In genomic region chr1:207852576-207853371, GRCh38 we compare ENCODE assay signal across 15 cellular contexts. TPM values are rescaled to one million over a fixed set of nuclear protein-coding genes. Genes with fewer than 3 reads are reported as not detected.
DNase-seq lines count a peak whose midpoint lies in the region; ATAC-seq and TF ChIP-seq lines count a peak whose summit lies in the region.
"Had no signal": no experiment of that assay in that cellular context is flagged by ENCODE, and none has a peak within 500 bp of the region (broad histone marks: within the 10 kb centered on the region; RNA-seq: fewer than 3 reads in every experiment).

No MANE protein-coding gene starts in this region.

- H3K4me2 ChIP-seq in mammary epithelial cell (ENCODE audit: insufficient read depth, low read depth, low read length), result no peak overlapping the region

- H3K27me3 ChIP-seq in mammary epithelial cell (ENCODE audit: insufficient read depth, low read length), result no peaks in the 10 kb centered on the region
- no peaks in the 10 kb centered on the region for H3K27me3 ChIP-seq in muscle layer of duodenum (ENCODE audit: low read depth, low read length)
- no peaks in the 10 kb centered on the region for H3K27me3 ChIP-seq in transverse colon
- no peaks in the 10 kb centered on the region for H3K27me3 ChIP-seq in brain microvascular endothelial cell (replicated peaks)
- H3K27me3 ChIP-seq: left lung had no signal

- peak overlapping the region; percentile 29 for H3K27ac Mint-ChIP-seq in MCF 10A (ENCODE audit: low read depth, unreplicated experiment)
- H3K27ac Mint-ChIP-seq in activated CD8-positive, alpha-beta memory T cell treated with anti-CD3 and anti-CD28 coated beads, Interleukin-2, amount 10 ng/mL, durations not matched to agents 7 days and 5 days, result no peak overlapping the region
- H3K27ac Mint-ChIP-seq: stimulated activated naive CD8-positive, alpha-beta T cell treated with anti-CD3 and anti-CD28 coated beads, Interleukin-15, Interleukin-2, amounts not matched to agents 100 ng/mL and 50 ng/mL, for 24 hours had no signal

- H3K27ac ChIP-seq in mammary epithelial cell (ENCODE audit: insufficient read depth, low read depth, low read length) (no peak overlapping the region), muscle layer of duodenum (ENCODE audit: low read length) (peak overlapping the region; percentile 7), transverse colon (peak overlapping the region in 3 of 4 donors; percentile 30 to 39 (median 31)), brain microvascular endothelial cell (no peak overlapping the region)

- H3K36me3 ChIP-seq in mammary epithelial cell (ENCODE audit: insufficient read depth, low read length) (peaks cover 8% of the 10 kb centered on the region), muscle layer of duodenum (ENCODE audit: control insufficient read depth in 1 of 2, insufficient read depth in 2 of 2, low read length in 2 of 2) (peaks cover 0 to 4% of the 10 kb centered on the region in 2 donors), transverse colon (no peaks in the 10 kb centered on the region), brain microvascular endothelial cell (replicated peaks) (no peaks in the 10 kb centered on the region)

- TF ChIP-seq EP300 in transverse colon (IDR thresholded peaks at IDR 0.05; ENCODE audit: low read depth), result no peak

- CTCF ChIA-PET in MCF 10A (lab: Yijun Ruan, JAX) (interaction anchor here (0.6 to 3.6 kb wide), 7 partner anchors 15 to 1761 kb away, joined by 3 to 34 read pairs (median 4); no protein-coding TSS in a partner anchor), mammary epithelial cell (lab: Charles Lee; ENCODE audit: low non-redundant PET) (interaction anchor here (0.6 kb wide), 1 partner anchor 16 kb away, joined by 3 read pairs; no protein-coding TSS in a partner anchor)
- CTCF ChIA-PET in activated CD8-positive, alpha-beta memory T cell treated with anti-CD3 and anti-CD28 coated beads, Interleukin-2, amount 10 ng/mL, durations not matched to agents 7 days and 5 days (lab: Charles Lee), result interaction anchor here (0.9 kb wide), 1 partner anchor 9 kb away, joined by 6 read pairs; no protein-coding TSS in a partner anchor

- ATAC-seq in activated CD8-positive, alpha-beta memory T cell treated with anti-CD3 and anti-CD28 coated beads, Interleukin-2, amount 10 ng/mL, durations not matched to agents 7 days and 5 days, result no peak
- ATAC-seq in GM21619 (IDR thresholded peaks at IDR 0.05; ENCODE audit: unreplicated experiment), result no peak

- no peak overlapping the region for H3K4me3 Mint-ChIP-seq in MCF 10A (ENCODE audit: unreplicated experiment)
- H3K4me3 Mint-ChIP-seq in activated CD8-positive, alpha-beta memory T cell treated with anti-CD3 and anti-CD28 coated beads, Interleukin-2, amount 10 ng/mL, durations not matched to agents 7 days and 5 days, result no peak overlapping the region
- H3K4me3 Mint-ChIP-seq: neural crest cell; stimulated activated naive CD8-positive, alpha-beta T cell treated with anti-CD3 and anti-CD28 coated beads, Interleukin-15, Interleukin-2, amounts not matched to agents 100 ng/mL and 50 ng/mL, for 24 hours had no signal

- BruUV-seq in MCF 10A (replicated peaks; lab: Mats Ljungman, UMichigan), result no TSS peak
- no TSS peak for BruUV-seq in mammary epithelial cell (replicated peaks; lab: Mats Ljungman, UMichigan)

- no peak for DNase-seq in MCF 10A (ENCODE audit: unreplicated experiment)
- DNase-seq in mammary epithelial cell, result no peak
- peak; percentile 11 for DNase-seq in activated CD8-positive, alpha-beta memory T cell treated with anti-CD3 and anti-CD28 coated beads, Interleukin-2, amount 10 ng/mL, durations not matched to agents 7 days and 5 days
- no peak for DNase-seq in transverse colon
- DNase-seq in iPS-NIHi11 (ENCODE audit: low spot score), result no peak
- DNase-seq in brain microvascular endothelial cell, result no peak
- DNase-seq: HCEC 1CT, hypothalamus, left lung, NCI-H1436 treated with DMSO at 0.1 percent for 48 hours, NCI-H446 had no signal

- H3K4me1 ChIP-seq in mammary epithelial cell (ENCODE audit: insufficient read depth, low read length), result peaks cover 22% of the 10 kb centered on the region
- peaks cover 20 to 63% of the 10 kb centered on the region in 2 donors for H3K4me1 ChIP-seq in muscle layer of duodenum (ENCODE audit: control insufficient read depth in 1 of 2, insufficient read depth in 2 of 2, low read length in 2 of 2)
- H3K4me1 ChIP-seq in transverse colon, result peaks cover 16 to 66% (median 42%) of the 10 kb centered on the region in 4 donors

- H3K27me3 Mint-ChIP-seq in MCF 10A (ENCODE audit: insufficient read depth, unreplicated experiment), result no peaks in the 10 kb centered on the region
- H3K27me3 Mint-ChIP-seq in activated CD8-positive, alpha-beta memory T cell treated with anti-CD3 and anti-CD28 coated beads, Interleukin-2, amount 10 ng/mL, durations not matched to agents 7 days and 5 days, result no peaks in the 10 kb centered on the region
- H3K27me3 Mint-ChIP-seq: stimulated activated naive CD8-positive, alpha-beta T cell treated with anti-CD3 and anti-CD28 coated beads, Interleukin-15, Interleukin-2, amounts not matched to agents 100 ng/mL and 50 ng/mL, for 24 hours had no signal

- no peak for TF ChIP-seq POLR2A in transverse colon (IDR thresholded peaks at IDR 0.05)

- H3K9me3 Mint-ChIP-seq in MCF 10A (ENCODE audit: unreplicated experiment), result no peaks in the 10 kb centered on the region
- no peaks in the 10 kb centered on the region for H3K9me3 Mint-ChIP-seq in activated CD8-positive, alpha-beta memory T cell treated with anti-CD3 and anti-CD28 coated beads, Interleukin-2, amount 10 ng/mL, durations not matched to agents 7 days and 5 days (ENCODE audit: low read depth)
- H3K9me3 Mint-ChIP-seq: neural crest cell; stimulated activated naive CD8-positive, alpha-beta T cell treated with anti-CD3 and anti-CD28 coated beads, Interleukin-15, Interleukin-2, amounts not matched to agents 100 ng/mL and 50 ng/mL, for 24 hours had no signal

- peaks cover 45% of the 10 kb centered on the region for H3K36me3 Mint-ChIP-seq in MCF 10A (ENCODE audit: insufficient read depth, unreplicated experiment)
- H3K36me3 Mint-ChIP-seq in activated CD8-positive, alpha-beta memory T cell treated with anti-CD3 and anti-CD28 coated beads, Interleukin-2, amount 10 ng/mL, durations not matched to agents 7 days and 5 days, result peaks cover 48% of the 10 kb centered on the region

- no peak overlapping the region for H2AFZ ChIP-seq in mammary epithelial cell (ENCODE audit: low read depth, low read length)

- in situ Hi-C loops in mammary epithelial cell (cut with MboI; ENCODE audit: low sequenced_read_pairs in 2 of 2) (no loop called here), transverse colon (cut with MboI; ENCODE audit: low pct_ligation_motif_present in 1 of 4, low pct_unique_long_range_greater_than_20kb in 1 of 4, low sequenced_read_pairs in 3 of 4) (no loop called here), brain microvascular endothelial cell (cut with HindIII; ENCODE audit: low pct_ligation_motif_present, low sequenced_read_pairs) (no loop called here)

- H3K4me1 Mint-ChIP-seq in MCF 10A (ENCODE audit: insufficient read depth, unreplicated experiment), result peaks cover 37% of the 10 kb centered on the region
- peaks cover 66% of the 10 kb centered on the region for H3K4me1 Mint-ChIP-seq in activated CD8-positive, alpha-beta memory T cell treated with anti-CD3 and anti-CD28 coated beads, Interleukin-2, amount 10 ng/mL, durations not matched to agents 7 days and 5 days
- H3K4me1 Mint-ChIP-seq: neural crest cell had no signal

- H3K79me2 ChIP-seq in mammary epithelial cell (ENCODE audit: insufficient read depth, low read length), result peaks cover 87% of the 10 kb centered on the region

- POLR2A ChIA-PET in MCF 10A (lab: Yijun Ruan, JAX), result interaction anchor here (0.6 to 6.5 kb wide), 7 partner anchors 9 to 1251 kb away, joined by 3 to 110 read pairs (median 3); no protein-coding TSS in a partner anchor

- no peak for TF ChIP-seq CTCF in MCF 10A (IDR thresholded peaks at IDR 0.05; ENCODE audit: unreplicated experiment)
- TF ChIP-seq CTCF in mammary epithelial cell (conservative IDR thresholded peaks at IDR 0.05 in 1 of 2, IDR thresholded peaks at IDR 0.05 in 1 of 2; ENCODE audit: extremely low read depth in 1 of 2, insufficient read depth in 1 of 2, low read depth in 1 of 2, low read length in 2 of 2), result no peak
- TF ChIP-seq CTCF in transverse colon (IDR thresholded peaks at IDR 0.05), result no peak
- TF ChIP-seq CTCF in brain microvascular endothelial cell (IDR thresholded peaks at IDR 0.05; ENCODE audit: low read depth, low read length, missing control alignments), result no peak

- 100% methylated on average over 7 of the region's 9 CpGs for WGBS in mammary epithelial cell (ENCODE audit: low coverage, missing lambda C conversion rate)
- 69 to 70% methylated on average over 8 to 9 of the region's 9 CpGs for WGBS in transverse colon (ENCODE audit: low coverage in 1 of 2), 2 donors

- H3K4me3 ChIP-seq in mammary epithelial cell (replicated peaks in 1 of 3; ENCODE audit: insufficient read depth in 1 of 3, low read depth in 2 of 3, low read length in 3 of 3) (no peak overlapping the region), muscle layer of duodenum (ENCODE audit: low read depth in 1 of 2, low read length in 2 of 2) (no peak overlapping the region), transverse colon (no peak overlapping the region), brain microvascular endothelial cell (ENCODE audit: low read depth, low read length) (no peak overlapping the region)
- H3K4me3 ChIP-seq: left lung had no signal

- no peaks in the 10 kb centered on the region for H4K20me1 ChIP-seq in mammary epithelial cell (ENCODE audit: insufficient read depth, low read length)

- dilution Hi-C loops in mammary epithelial cell (cut with HindIII; ENCODE audit: low sequenced_read_pairs), result no loop called here

- intact Hi-C loops in MCF 10A (cut with micrococcal nuclease), result no loop called here
- intact Hi-C loops in mammary epithelial cell (cut with micrococcal nuclease), result no loop called here
- intact Hi-C loops in transverse colon (cut with DNase I; ENCODE audit: low total_unique reads), result no loop called here

- no peak overlapping the region for H3K9ac ChIP-seq in mammary epithelial cell (ENCODE audit: insufficient read depth, low read length)

- H3K9me3 ChIP-seq in mammary epithelial cell (replicated peaks; ENCODE audit: insufficient read depth, low read length), result no peaks in the 10 kb centered on the region
- H3K9me3 ChIP-seq in muscle layer of duodenum (ENCODE audit: control insufficient read depth in 1 of 2, low read length in 2 of 2), result no peaks in the 10 kb centered on the region
- H3K9me3 ChIP-seq in transverse colon, result no peaks in the 10 kb centered on the region
- H3K9me3 ChIP-seq: left lung had no signal

RNA-seq across cellular contexts. Expression of gene CD34, which starts 58.2 kb away (rescaled TPM):
- total RNA-seq in MCF 10A (2022) (0.52 TPM in 1 of 2 replicates, not detected in the other), mammary epithelial cell (not detected), transverse colon (10 to 100 TPM in 2 of 4 donors, 1 to 10 TPM in 2; 7.5 to 85.2 (median 9.7) TPM)
- polyA plus RNA-seq in mammary epithelial cell, result 0.02 TPM
- polyA minus RNA-seq in mammary epithelial cell, result not detected
- total RNA-seq in activated CD8-positive, alpha-beta memory T cell treated with anti-CD3 and anti-CD28 coated beads, Interleukin-2, amount 10 ng/mL, durations not matched to agents 7 days and 5 days, result under 1 TPM; 0.02 to 0.06 TPM

Comparison
In these comparisons a context has a peak if more than half of its experiments do, and no peak if none do; other contexts are left out.
1. H3K27ac ChIP-seq: peak in muscle layer of duodenum (single experiment) and transverse colon (3 of 4); none in mammary epithelial cell (single experiment) and brain microvascular endothelial cell (single experiment).